8 cellular contexts compared by ENCODE assay signal in the genomic region with DNA sequence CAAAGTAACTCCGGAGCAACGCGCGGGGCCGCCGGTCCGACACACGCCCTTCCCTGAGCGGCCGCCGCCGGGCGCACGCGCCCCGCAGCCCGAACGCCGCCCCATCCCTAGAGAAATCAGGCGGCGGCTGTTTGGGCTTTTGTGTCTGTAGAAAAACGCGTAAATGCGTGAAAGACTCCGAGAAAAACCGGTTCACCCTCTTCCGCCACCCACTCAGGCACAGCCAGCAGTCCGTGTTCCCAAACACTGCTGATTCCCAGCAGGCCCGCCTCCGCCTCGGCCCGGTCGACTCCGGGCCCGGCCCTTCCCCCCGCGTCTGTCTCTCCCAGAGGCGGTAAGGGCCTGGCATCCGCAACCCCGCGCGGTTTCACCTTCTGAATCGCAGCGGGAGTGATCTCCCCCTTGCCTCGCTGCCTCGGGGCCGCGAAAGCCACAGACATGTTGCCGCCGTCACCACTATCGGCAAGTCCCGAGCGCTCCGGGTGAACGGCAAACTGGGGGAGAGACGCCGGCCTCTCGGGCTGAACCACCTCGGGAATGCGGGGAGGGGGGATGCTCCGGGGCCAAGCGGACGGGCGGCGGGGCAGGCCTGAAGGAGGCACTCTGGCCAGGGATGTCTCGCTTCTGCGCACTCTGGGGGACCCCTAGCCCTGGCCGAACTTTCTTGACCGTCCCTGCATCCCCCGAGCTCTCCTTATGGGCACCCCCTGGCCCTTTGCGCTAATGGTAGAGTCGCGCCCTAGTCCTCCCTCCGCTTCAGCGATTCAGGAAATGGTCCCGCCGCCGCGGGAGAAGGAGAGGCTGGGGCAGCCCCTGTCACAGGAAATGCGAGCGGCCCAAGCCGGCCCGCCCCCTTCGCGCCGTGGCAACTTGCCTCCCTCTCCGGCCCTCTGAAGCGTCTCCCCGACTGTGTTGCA. TPM values are rescaled to one million over a fixed set of nuclear protein-coding genes. Genes with fewer than 3 reads are reported as not detected.
A peak's percentile ranks its signal among the peaks of the same experiment; 100 is the strongest.
DNase-seq lines count a peak whose midpoint lies in the region; ATAC-seq and TF ChIP-seq lines count a peak whose summit lies in the region.

A gene with protein sequence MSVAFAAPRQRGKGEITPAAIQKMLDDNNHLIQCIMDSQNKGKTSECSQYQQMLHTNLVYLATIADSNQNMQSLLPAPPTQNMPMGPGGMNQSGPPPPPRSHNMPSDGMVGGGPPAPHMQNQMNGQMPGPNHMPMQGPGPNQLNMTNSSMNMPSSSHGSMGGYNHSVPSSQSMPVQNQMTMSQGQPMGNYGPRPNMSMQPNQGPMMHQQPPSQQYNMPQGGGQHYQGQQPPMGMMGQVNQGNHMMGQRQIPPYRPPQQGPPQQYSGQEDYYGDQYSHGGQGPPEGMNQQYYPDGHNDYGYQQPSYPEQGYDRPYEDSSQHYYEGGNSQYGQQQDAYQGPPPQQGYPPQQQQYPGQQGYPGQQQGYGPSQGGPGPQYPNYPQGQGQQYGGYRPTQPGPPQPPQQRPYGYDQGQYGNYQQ (minus strand): TSS at position 484 of the 917 bp plus-strand sequence. CDS start 44 bp downstream, at position 440.

- POLR2A ChIA-PET in T-cell (lab: Charles Lee), result no interaction called here

- peak within 1 kb of the TSS; percentile 91 to 96 (median 94) for H3K4me3 Mint-ChIP-seq in T-cell

- 0 to 5% (median 1%) methylated on average over 8 to 89 of the region's 89 CpGs for WGBS in adrenal gland, 4 donors
- 0 to 1% (median 0%) methylated on average over 38 to 89 of the region's 89 CpGs for WGBS in heart left ventricle, 4 donors
- WGBS in upper lobe of left lung, 2 donors, result 0% methylated on average over 3 to 60 of the region's 89 CpGs

- CTCF ChIA-PET in T-cell (lab: Charles Lee), result no interaction called here

- H3K27me3 ChIP-seq in adrenal gland (no peaks in the 10 kb centered on the region), heart left ventricle (no peaks in the 10 kb centered on the region), upper lobe of left lung (no peaks in the 10 kb centered on the region)

- ATAC-seq in HG02763 (IDR thresholded peaks at IDR 0.05; ENCODE audit: unreplicated experiment), result peak; percentile 73
- peak; percentile 84 to 92 (median 87) for ATAC-seq in T-cell (replicated peaks in 1 of 4)
- ATAC-seq in heart left ventricle, result peak; percentile 97 to 98 (median 98)
- peak; percentile 97 to 99 for ATAC-seq in upper lobe of left lung (ENCODE audit: low FRiP score in 2 of 2)

- H3K9me3 ChIP-seq in adrenal gland (replicated peaks in 1 of 3), result peaks cover 0 to 5% (median 0%) of the 10 kb centered on the region in 3 donors
- no peaks in the 10 kb centered on the region for H3K9me3 ChIP-seq in heart left ventricle
- no peaks in the 10 kb centered on the region for H3K9me3 ChIP-seq in upper lobe of left lung

- peaks cover 0 to 13% of the 10 kb centered on the region in 2 donors for H3K36me3 ChIP-seq in adrenal gland (replicated peaks in 1 of 2)
- peaks cover 0 to 20% (median 18%) of the 10 kb centered on the region in 9 donors for H3K36me3 ChIP-seq in heart left ventricle
- H3K36me3 ChIP-seq in upper lobe of left lung, result peaks cover 0 to 13% (median 2%) of the 10 kb centered on the region in 4 donors

- TF ChIP-seq CTCF in GM12875 (IDR thresholded peaks at IDR 0.05; ENCODE audit: borderline replicate concordance, insufficient read depth, low read depth, low read length) (0 out of 2 replicates have a peak, but pooled peaks have one; percentile 3), adrenal gland (IDR thresholded peaks at IDR 0.05) (peak in 2 of 6 experiments; percentile 1 to 22), heart left ventricle (IDR thresholded peaks at IDR 0.05) (peak in 2 of 12 donors; percentile 8 to 24), upper lobe of left lung (IDR thresholded peaks at IDR 0.05) (peak in 2 of 6 experiments; percentile 27 to 30)

- H3K36me3 Mint-ChIP-seq in T-cell, result peaks cover 7% of the 10 kb centered on the region

- DNase-seq in NCI-H1417 treated with DMSO at 0.1 percent for 48 hours (lab: John Stamatoyannopoulos, UW) (peak; percentile 73), T-cell (peak; percentile 78 to 93 (median 85)), adrenal gland (peak; percentile 94 to 96 (median 95)), heart left ventricle (peak; percentile 95 to 96 (median 96)), posterior cingulate gyrus (peak; percentile 83 to 98 (median 90)), upper lobe of left lung (peak; percentile 94 to 97)

- H3K4me3 ChIP-seq in GM12875 (ENCODE audit: low read depth, low read length) (peak within 1 kb of the TSS; percentile 87), adrenal gland (peak within 1 kb of the TSS; percentile 35 to 99 (median 88)), heart left ventricle (peak within 1 kb of the TSS; percentile 63 to 99 (median 86)), upper lobe of left lung (peak within 1 kb of the TSS; percentile 69 to 96 (median 77))

- peak; percentile 47 to 76 for TF ChIP-seq POLR2A in adrenal gland (IDR thresholded peaks at IDR 0.05)
- TF ChIP-seq POLR2A in heart left ventricle (IDR thresholded peaks at IDR 0.05), result peak in 1 of 2 donors; percentile 45
- peak in 3 of 4 donors; percentile 11 to 80 (median 72) for TF ChIP-seq POLR2A in upper lobe of left lung (IDR thresholded peaks at IDR 0.05)

- intact Hi-C loops in adrenal gland (cut with DNase I), result no loop called here
- intact Hi-C loops in heart left ventricle (cut with DNase I), result loop anchor here in 7 of 10 donors (1.0 to 10.0 kb wide), 5 partner anchors 134 to 567 kb away; partner anchors contain the start of gene TAF4B (in 6 of the 7)
- intact Hi-C loops in posterior cingulate gyrus (cut with DNase I), result loop anchor here (2.0 to 5.0 kb wide), 2 partner anchors 136 to 738 kb away; partner anchors contain the start of genes TAF4B and ZNF521

- TF ChIP-seq EP300 in upper lobe of left lung (IDR thresholded peaks at IDR 0.05), result no peak

- no peaks in the 10 kb centered on the region for H3K27me3 Mint-ChIP-seq in T-cell

- peaks cover 20 to 30% of the 10 kb centered on the region in 2 donors for H3K4me1 ChIP-seq in adrenal gland (replicated peaks in 1 of 2)
- H3K4me1 ChIP-seq in heart left ventricle, result peaks cover 2 to 41% (median 20%) of the 10 kb centered on the region in 12 donors
- peaks cover 16 to 26% (median 18%) of the 10 kb centered on the region in 4 donors for H3K4me1 ChIP-seq in upper lobe of left lung

- H3K4me1 Mint-ChIP-seq in T-cell, result peaks cover 39 to 42% (median 40%) of the 10 kb centered on the region in 3 donors

- no peaks in the 10 kb centered on the region for H3K9me3 Mint-ChIP-seq in T-cell

- H3K27ac ChIP-seq in adrenal gland (peak within 1 kb of the TSS; percentile 84 to 100 (median 95)), heart left ventricle (peak within 1 kb of the TSS; percentile 90 to 100 (median 98)), upper lobe of left lung (peak within 1 kb of the TSS; percentile 95 to 99 (median 98))

- H3K27ac Mint-ChIP-seq in T-cell, result peak within 1 kb of the TSS; percentile 95 to 96

RNA-seq across cellular contexts. Expression of the gene that starts here (rescaled TPM):
- 10 to 100 TPM; 58.3 to 79.2 (median 67.3) TPM for total RNA-seq in T-cell
- 100 to 1,000 TPM in 5 of 8 donors, 10 to 100 TPM in 3; 78.8 to 163 (median 109) TPM for total RNA-seq in adrenal gland
- 100 to 1,000 TPM in 1 of 3 donors, 10 to 100 TPM in 2; 34.3 to 110 (median 60.7) TPM for polyA plus RNA-seq in adrenal gland
- 10 to 100 TPM; 27.3 to 60.5 (median 39.7) TPM for total RNA-seq in heart left ventricle
- polyA plus RNA-seq in heart left ventricle, result 10 to 100 TPM; 14.4 to 26.6 TPM
- 100 to 1,000 TPM in 1 of 6 donors, 10 to 100 TPM in 5; 49.6 to 122 (median 91.8) TPM for total RNA-seq in upper lobe of left lung

Comparison
In these comparisons a context has a peak if more than half of its experiments do, and no peak if none do; other contexts are left out.
1. Peak in every context shown above with its lines: DNase-seq, ATAC-seq, H3K4me3 ChIP-seq and H3K27ac ChIP-seq.
2. intact Hi-C loops: an anchor here in heart left ventricle (1.0 to 10.0 kb wide) and posterior cingulate gyrus (2.0 to 5.0 kb wide); none called in adrenal gland.